In the genomic region with DNA sequence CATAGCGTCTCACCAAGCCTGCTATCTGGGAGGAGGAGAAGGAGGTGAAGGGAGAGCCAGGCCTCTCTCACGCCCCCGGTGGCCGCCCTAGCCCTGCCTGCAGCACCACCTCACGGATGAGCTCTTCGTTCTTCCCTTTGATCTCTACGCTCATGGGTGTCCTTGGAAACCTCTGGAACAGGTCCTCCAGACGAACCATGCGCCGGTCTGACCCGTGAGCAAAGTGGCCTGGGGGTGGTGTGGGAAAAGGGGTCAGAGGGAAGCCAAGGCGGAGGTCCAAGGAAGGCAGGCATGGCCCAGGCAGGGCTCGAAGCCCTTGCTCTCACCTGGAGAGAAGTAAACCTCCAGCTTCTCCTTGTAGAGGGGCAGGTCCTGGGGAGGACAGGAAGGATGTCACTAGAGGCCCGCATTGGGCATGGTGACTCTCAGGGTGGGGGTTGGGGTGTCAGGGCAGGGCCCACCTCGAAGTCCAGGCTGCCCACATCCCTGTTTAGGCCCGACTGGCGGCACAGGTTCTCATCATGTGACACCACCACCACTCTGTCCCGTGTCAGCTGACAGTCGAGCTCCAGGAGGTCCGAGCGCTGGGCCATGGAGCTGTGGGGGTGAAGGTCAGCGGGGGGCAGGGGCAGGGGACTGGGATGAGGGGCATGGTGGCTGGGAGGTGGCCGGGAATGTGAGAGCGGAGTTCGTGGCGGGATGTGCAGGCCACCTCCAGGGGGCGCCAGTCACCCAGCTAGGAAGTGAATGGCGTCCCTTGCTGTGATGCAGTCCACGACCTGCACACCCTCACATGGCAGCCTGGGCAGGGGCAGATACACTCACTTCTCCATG, we compare ENCODE assay signal across 8 cellular contexts. TPM values are rescaled to one million over a fixed set of nuclear protein-coding genes. Genes with fewer than 3 reads are reported as not detected.
DNase-seq lines count a peak whose midpoint lies in the region; ATAC-seq, FAIRE-seq and TF ChIP-seq lines count a peak whose summit lies in the region.

No MANE protein-coding gene starts in this region.

- no peak overlapping the region for H3K27ac ChIP-seq in GM12878 (ENCODE audit: control insufficient read depth, insufficient read depth)

- H3K36me3 ChIP-seq in GM12878 (ENCODE audit: control insufficient read depth in 2 of 2, insufficient read depth in 2 of 2, low read length in 1 of 2) = no peaks in the 10 kb centered on the region

- no peak for TF ChIP-seq POLR2A in GM12878 (IDR thresholded peaks at IDR 0.05; ENCODE audit: low read depth, low read length)

- peak; percentile 61 for FAIRE-seq in GM12878 (lab: Jason Lieb, UNC)

- H3K9ac ChIP-seq in GM12878 (ENCODE audit: control insufficient read depth, insufficient read depth, low read length) = no peak overlapping the region

- in situ Hi-C loops in GM12878 (cut with MboI) = no loop called here

- CTCF ChIA-PET in GM12878 (lab: Yijun Ruan, JAX) = interaction anchor here (0.7 to 3.0 kb wide), 11 partner anchors 9 to 296 kb away, joined by 3 to 22 read pairs (median 7); a partner anchor contains a TSS

- WGBS in GM12878 (ENCODE audit: insufficient coverage, insufficient replicate concordance, low lambda C conversion rate, missing lambda C conversion rate) = 34% methylated on average over 25 of the region's 29 CpGs

- SMC1A ChIA-PET in GM12878 (lab: Charles Lee; ENCODE audit: uncharacterized antibody, unreplicated experiment) = interaction anchor here (0.7 to 1.6 kb wide), 4 partner anchors 9 to 232 kb away, joined by 3 to 6 read pairs (median 3); a partner anchor contains a TSS

- H4K20me1 ChIP-seq in GM12878 (ENCODE audit: control insufficient read depth, insufficient read depth) = no peaks in the 10 kb centered on the region

- H3K4me3 ChIP-seq in GM12878 = no peak overlapping the region

- intact Hi-C loops in GM12878 (cut with micrococcal nuclease; ENCODE audit: unreplicated experiment) = no loop called here

- TF ChIP-seq RAD21 in GM12878 (IDR thresholded peaks at IDR 0.05; ENCODE audit: insufficient read depth, low read depth, low read length) = peak; percentile 61

- POLR2A ChIA-PET in GM12878 (lab: Charles Lee) = interaction anchor here (0.9 kb wide), 1 partner anchor 297 kb away, joined by 4 read pairs; no protein-coding TSS in a partner anchor

- H3K27me3 ChIP-seq in GM12878 (replicated peaks in 1 of 2; ENCODE audit: control insufficient read depth in 2 of 2, insufficient read depth in 2 of 2, low read length in 1 of 2) = no peaks in the 10 kb centered on the region

- no peaks in the 10 kb centered on the region for H3K9me3 ChIP-seq in GM12878 (replicated peaks; ENCODE audit: control insufficient read depth, insufficient read depth, low read length)

- H2AFZ ChIP-seq in GM12878 (ENCODE audit: control insufficient read depth, low read depth, low read length) = no peak overlapping the region

- TF ChIP-seq CTCF in GM12878 (IDR thresholded peaks at IDR 0.05 in 2 of 3, conservative IDR thresholded peaks at IDR 0.05 in 1 of 3; ENCODE audit: control insufficient read depth in 2 of 3, extremely low read depth in 1 of 3, insufficient read depth in 1 of 3, low read depth in 3 of 3, low read length in 3 of 3) = peak; percentile 75 to 87 (median 76)

- no peak for TF ChIP-seq EP300 in GM12878 (IDR thresholded peaks at IDR 0.05; ENCODE audit: borderline replicate concordance in 1 of 2, control insufficient read depth in 1 of 2, low read depth in 2 of 2, low read length in 2 of 2)

- no peak overlapping the region for H3K4me2 ChIP-seq in GM12878 (ENCODE audit: control insufficient read depth, insufficient read depth)

- RAD21 ChIA-PET in GM12878 (lab: Charles Lee; ENCODE audit: unreplicated experiment) = interaction anchor here (0.7 to 3.0 kb wide), 7 partner anchors 8 to 71 kb away, joined by 3 to 13 read pairs (median 3); a partner anchor contains a TSS

- H3K4me1 ChIP-seq in GM12878 (ENCODE audit: control insufficient read depth, insufficient read depth, low read length) = peaks cover 2% of the 10 kb centered on the region

- DNase-seq in AG08396 (ENCODE audit: low spot score) (peak; percentile 77), H4 (ENCODE audit: low spot score) (peak; percentile 56), T-helper 2 cell (peak in 4 of 5 experiments; percentile 35 to 77 (median 50)), GM12878 (ENCODE audit: low read depth, low spot score) (no peak), kidney tubule cell (ENCODE audit: low spot score) (peak; percentile 62)
- DNase-seq in stimulated activated CD8-positive, alpha-beta memory T cell treated with anti-CD3 and anti-CD28 coated beads, Interleukin-15, amount 100 ng/mL, for 24 hours (ENCODE audit: low read depth) = peak; percentile 54

- ATAC-seq in GM12878 (peak; percentile 93), HG02798 (IDR thresholded peaks at IDR 0.05; ENCODE audit: poor library complexity, unreplicated experiment) (no peak), GM21786 (IDR thresholded peaks at IDR 0.05; ENCODE audit: unreplicated experiment) (no peak)

- H3K79me2 ChIP-seq in GM12878 (ENCODE audit: control insufficient read depth, insufficient read depth, low read length) = no peaks in the 10 kb centered on the region

- no TSS peak for BruUV-seq in GM12878 (replicated peaks; lab: Mats Ljungman, UMichigan)

RNA-seq across cellular contexts. Expression of a gene that starts 0.9 kb away (rescaled TPM):
- not detected in 2 replicates for total RNA-seq in H4 (2014; rRNA removed; shearing (Covaris generic))
- total RNA-seq in GM12878 (2013; cell fraction: nucleolus; rRNA removed) = 4.3 and 4.6 TPM in 2 replicates
- total RNA-seq in GM12878 (2014; rRNA removed) (0.65 and 1.9 TPM in 2 replicates), GM12878 (2014; rRNA removed; fragmentation: Illumina TruSeq; extraction: Trizol) (0.98 and 1.1 TPM in 2 replicates), GM12878 (2021) (1.9 and 3.3 TPM in 2 replicates)
- polyA plus RNA-seq in GM12878 (2011; ENCODE audit: low read depth) = 0.97 TPM
- polyA plus RNA-seq in GM12878 (2011; rRNA removed) (0.53 and 1.4 TPM in 2 replicates), GM12878 (2014; fragmentation: Illumina TruSeq; extraction: Trizol) (0.81 and 0.85 TPM in 2 replicates), GM12878 (2014; fragmentation: Nextera tagmentation; extraction: Ambion mirVana) (under 1 TPM; 0.37 to 0.95 TPM), GM12878 (2014; rRNA removed) (2.3 and 2.7 TPM in 2 replicates), GM12878 (2016; fragmentation: Nextera tagmentation; extraction: Ambion mirVana) (under 1 TPM; 0.29 to 0.53 TPM)
- 0.58 and 0.65 TPM in 2 replicates for polyA plus RNA-seq in GM12878 (2011; cell fraction: cytosol; rRNA removed)
- 12.1 and 13.3 TPM in 2 replicates for polyA plus RNA-seq in GM12878 (2011; cell fraction: nucleus; rRNA removed)
- polyA plus RNA-seq in GM12878 (2012) = 2.4 and 3.1 TPM in 2 replicates
- 0.22 and 0.62 TPM in 2 replicates for polyA minus RNA-seq in GM12878 (2011; rRNA and poly(A)+ RNA removed)
- not detected in 2 replicates for polyA minus RNA-seq in GM12878 (2011; cell fraction: cytosol; rRNA and poly(A)+ RNA removed)
- polyA minus RNA-seq in GM12878 (2011; cell fraction: nucleus; rRNA and poly(A)+ RNA removed) = 0.85 and 2.6 TPM in 2 replicates

RNA-seq across cellular contexts. Expression of a gene that starts 10.6 kb away (rescaled TPM):
- 18.3 and 26.6 TPM in 2 replicates for total RNA-seq in H4 (2014; rRNA removed; shearing (Covaris generic))
- 22.2 and 22.3 TPM in 2 replicates for total RNA-seq in GM12878 (2013; cell fraction: nucleolus; rRNA removed)
- 38.2 and 39.0 TPM in 2 replicates for total RNA-seq in GM12878 (2014; rRNA removed)
- 16.5 and 18.9 TPM in 2 replicates for total RNA-seq in GM12878 (2014; rRNA removed; fragmentation: Illumina TruSeq; extraction: Trizol)
- total RNA-seq in GM12878 (2021) = 57.0 and 60.2 TPM in 2 replicates
- polyA plus RNA-seq in GM12878 (2011; ENCODE audit: low read depth) = 49.3 TPM
- polyA plus RNA-seq in GM12878 (2011; rRNA removed) = 22.9 and 60.6 TPM in 2 replicates
- polyA plus RNA-seq in GM12878 (2011; cell fraction: cytosol; rRNA removed) = 55.7 and 74.1 TPM in 2 replicates
- 66.2 and 76.8 TPM in 2 replicates for polyA plus RNA-seq in GM12878 (2011; cell fraction: nucleus; rRNA removed)
- polyA plus RNA-seq in GM12878 (2012) = 39.7 and 46.9 TPM in 2 replicates
- polyA plus RNA-seq in GM12878 (2014; fragmentation: Illumina TruSeq; extraction: Trizol) = 50.5 and 74.1 TPM in 2 replicates
- 1 to 10 TPM in 1 of 2 experiments, under 1 TPM in 1; 0.66 to 3.3 TPM for polyA plus RNA-seq in GM12878 (2014; fragmentation: Nextera tagmentation; extraction: Ambion mirVana)
- 54.2 and 61.3 TPM in 2 replicates for polyA plus RNA-seq in GM12878 (2014; rRNA removed)
- polyA plus RNA-seq in GM12878 (2016; fragmentation: Nextera tagmentation; extraction: Ambion mirVana) = 10 to 100 TPM; 14.3 to 15.4 TPM
- 19.9 and 28.1 TPM in 2 replicates for polyA minus RNA-seq in GM12878 (2011; rRNA and poly(A)+ RNA removed)
- polyA minus RNA-seq in GM12878 (2011; cell fraction: cytosol; rRNA and poly(A)+ RNA removed) = 11.0 and 18.4 TPM in 2 replicates
- polyA minus RNA-seq in GM12878 (2011; cell fraction: nucleus; rRNA and poly(A)+ RNA removed) = 8.1 and 10.8 TPM in 2 replicates

RNA-seq across cellular contexts. Expression of a gene that starts 16.4 kb away (rescaled TPM):
- total RNA-seq in H4 (2014; rRNA removed; shearing (Covaris generic)) = 4.1 and 6.7 TPM in 2 replicates
- 16.5 and 18.6 TPM in 2 replicates for total RNA-seq in GM12878 (2013; cell fraction: nucleolus; rRNA removed)
- 7.5 and 11.5 TPM in 2 replicates for total RNA-seq in GM12878 (2014; rRNA removed)
- 5.1 and 5.3 TPM in 2 replicates for total RNA-seq in GM12878 (2014; rRNA removed; fragmentation: Illumina TruSeq; extraction: Trizol)
- total RNA-seq in GM12878 (2021) = 13.3 and 13.8 TPM in 2 replicates
- polyA plus RNA-seq in GM12878 (2011; ENCODE audit: low read depth) = 17.1 TPM
- polyA plus RNA-seq in GM12878 (2011; rRNA removed) = 7.3 and 12.7 TPM in 2 replicates
- polyA plus RNA-seq in GM12878 (2011; cell fraction: cytosol; rRNA removed) = 23.5 and 24.7 TPM in 2 replicates
- 30.2 and 30.8 TPM in 2 replicates for polyA plus RNA-seq in GM12878 (2011; cell fraction: nucleus; rRNA removed)
- 59.4 and 63.5 TPM in 2 replicates for polyA plus RNA-seq in GM12878 (2012)
- polyA plus RNA-seq in GM12878 (2014; fragmentation: Illumina TruSeq; extraction: Trizol) = 1.6 and 6.2 TPM in 2 replicates
- 1 to 10 TPM; 1.3 to 3.1 TPM for polyA plus RNA-seq in GM12878 (2014; fragmentation: Nextera tagmentation; extraction: Ambion mirVana)
- 18.0 and 25.0 TPM in 2 replicates for polyA plus RNA-seq in GM12878 (2014; rRNA removed)
- 10 to 100 TPM; 19.1 to 22.0 TPM for polyA plus RNA-seq in GM12878 (2016; fragmentation: Nextera tagmentation; extraction: Ambion mirVana)
- polyA minus RNA-seq in GM12878 (2011; rRNA and poly(A)+ RNA removed) = 5.0 and 8.5 TPM in 2 replicates
- 4.7 and 4.9 TPM in 2 replicates for polyA minus RNA-seq in GM12878 (2011; cell fraction: cytosol; rRNA and poly(A)+ RNA removed)
- polyA minus RNA-seq in GM12878 (2011; cell fraction: nucleus; rRNA and poly(A)+ RNA removed) = 6.9 and 12.4 TPM in 2 replicates

RNA-seq across cellular contexts. Expression of a gene that starts 20.7 kb away (rescaled TPM):
- total RNA-seq in H4 (2014; rRNA removed; shearing (Covaris generic)) = not detected in 2 replicates
- 3.5 and 5.1 TPM in 2 replicates for total RNA-seq in GM12878 (2013; cell fraction: nucleolus; rRNA removed)
- total RNA-seq in GM12878 (2014; rRNA removed) = 0.40 and 0.44 TPM in 2 replicates
- 0.09 and 0.18 TPM in 2 replicates for total RNA-seq in GM12878 (2014; rRNA removed; fragmentation: Illumina TruSeq; extraction: Trizol)
- total RNA-seq in GM12878 (2021) = 0.54 and 1.0 TPM in 2 replicates
- polyA plus RNA-seq in GM12878 (2011; ENCODE audit: low read depth) = 0.35 TPM
- 0.19 and 0.39 TPM in 2 replicates for polyA plus RNA-seq in GM12878 (2011; rRNA removed)
- 0.49 and 0.57 TPM in 2 replicates for polyA plus RNA-seq in GM12878 (2011; cell fraction: cytosol; rRNA removed)
- 2.5 and 2.6 TPM in 2 replicates for polyA plus RNA-seq in GM12878 (2011; cell fraction: nucleus; rRNA removed)
- 1.3 and 1.7 TPM in 2 replicates for polyA plus RNA-seq in GM12878 (2012)
- 0.24 TPM in 1 of 2 replicates, not detected in the other for polyA plus RNA-seq in GM12878 (2014; fragmentation: Illumina TruSeq; extraction: Trizol)
- polyA plus RNA-seq in GM12878 (2014; fragmentation: Nextera tagmentation; extraction: Ambion mirVana) = not detected
- 0.20 and 0.90 TPM in 2 replicates for polyA plus RNA-seq in GM12878 (2014; rRNA removed)
- polyA plus RNA-seq in GM12878 (2016; fragmentation: Nextera tagmentation; extraction: Ambion mirVana) = under 1 TPM; 0.08 to 0.15 TPM
- polyA minus RNA-seq in GM12878 (2011; rRNA and poly(A)+ RNA removed) = 1.1 TPM in 1 of 2 replicates, not detected in the other
- polyA minus RNA-seq in GM12878 (2011; cell fraction: cytosol; rRNA and poly(A)+ RNA removed) = not detected in 2 replicates
- polyA minus RNA-seq in GM12878 (2011; cell fraction: nucleus; rRNA and poly(A)+ RNA removed) = 1.3 and 1.8 TPM in 2 replicates

RNA-seq across cellular contexts. Expression of a gene that starts 36.6 kb away (rescaled TPM):
- 117 and 139 TPM in 2 replicates for total RNA-seq in H4 (2014; rRNA removed; shearing (Covaris generic))
- 25.0 and 30.4 TPM in 2 replicates for total RNA-seq in GM12878 (2013; cell fraction: nucleolus; rRNA removed)
- 93.4 and 118 TPM in 2 replicates for total RNA-seq in GM12878 (2014; rRNA removed)
- 63.9 and 75.0 TPM in 2 replicates for total RNA-seq in GM12878 (2014; rRNA removed; fragmentation: Illumina TruSeq; extraction: Trizol)
- 130 and 132 TPM in 2 replicates for total RNA-seq in GM12878 (2021)
- polyA plus RNA-seq in GM12878 (2011; ENCODE audit: low read depth) = 59.0 TPM
- 73.0 and 143 TPM in 2 replicates for polyA plus RNA-seq in GM12878 (2011; rRNA removed)
- 224 and 278 TPM in 2 replicates for polyA plus RNA-seq in GM12878 (2011; cell fraction: cytosol; rRNA removed)
- polyA plus RNA-seq in GM12878 (2011; cell fraction: nucleus; rRNA removed) = 130 and 151 TPM in 2 replicates
- polyA plus RNA-seq in GM12878 (2012) = 94.4 and 102 TPM in 2 replicates
- 34.5 and 83.7 TPM in 2 replicates for polyA plus RNA-seq in GM12878 (2014; fragmentation: Illumina TruSeq; extraction: Trizol)
- 10 to 100 TPM in 1 of 2 experiments, 1 to 10 TPM in 1; 2.7 to 18.8 TPM for polyA plus RNA-seq in GM12878 (2014; fragmentation: Nextera tagmentation; extraction: Ambion mirVana)
- 165 and 178 TPM in 2 replicates for polyA plus RNA-seq in GM12878 (2014; rRNA removed)
- polyA plus RNA-seq in GM12878 (2016; fragmentation: Nextera tagmentation; extraction: Ambion mirVana) = 100 to 1,000 TPM; 194 to 240 TPM
- polyA minus RNA-seq in GM12878 (2011; rRNA and poly(A)+ RNA removed) = 341 and 402 TPM in 2 replicates
- polyA minus RNA-seq in GM12878 (2011; cell fraction: cytosol; rRNA and poly(A)+ RNA removed) = 82.1 and 104 TPM in 2 replicates
- 27.3 and 42.2 TPM in 2 replicates for polyA minus RNA-seq in GM12878 (2011; cell fraction: nucleus; rRNA and poly(A)+ RNA removed)
